36 cellular contexts compared by ENCODE assay signal in the genomic region with DNA sequence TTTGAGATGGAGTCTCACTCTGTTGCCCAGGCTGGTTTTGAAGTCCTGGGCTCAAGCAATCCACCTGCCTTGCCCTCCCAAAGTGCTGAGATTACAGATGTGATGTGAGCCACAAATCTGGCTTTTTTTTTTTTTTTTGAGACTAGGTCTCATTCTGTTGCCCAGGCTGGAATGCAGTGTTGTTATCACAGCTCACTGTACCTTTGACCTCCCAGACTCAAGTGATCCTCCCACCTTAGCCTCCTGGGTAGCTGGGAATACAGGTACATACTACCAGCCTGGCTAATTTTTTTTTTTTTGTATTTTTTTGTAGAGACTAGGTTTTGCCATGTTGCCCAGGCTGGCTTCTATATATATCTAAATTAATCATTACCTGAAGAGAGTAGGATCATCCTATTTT.
A peak's percentile ranks its signal among the peaks of the same experiment; 100 is the strongest.
DNase-seq lines count a peak whose midpoint lies in the region; ATAC-seq, FAIRE-seq and TF ChIP-seq lines count a peak whose summit lies in the region.
"Had no signal": no experiment of that assay in that cellular context is flagged by ENCODE, and none has a peak within 500 bp of the region (broad histone marks: within the 10 kb centered on the region; RNA-seq: fewer than 3 reads in every experiment).

No MANE protein-coding gene starts in this region.

- peak; percentile 2 for DNase-seq in activated CD8-positive, alpha-beta T cell treated with anti-CD3 and anti-CD28 coated beads, Interleukin-2, amount 10 ng/mL, durations not matched to agents 7 days and 5 days
- no peak for DNase-seq in activated CD8-positive, alpha-beta T cell treated with anti-CD3 and anti-CD28 coated beads for 36 hours
- no peak for DNase-seq in HepG2 (ENCODE audit: low spot score)
- no peak for DNase-seq in right lobe of liver
- peak; percentile 50 to 56 for DNase-seq in Caco-2
- peak; percentile 13 for DNase-seq in left kidney (ENCODE audit: low read depth, low spot score)
- DNase-seq in activated CD4-positive, alpha-beta T cell treated with anti-CD3 and anti-CD28 coated beads for 36 hours, result no peak
- DNase-seq: 8988T; ACHN; AML-193; BE2C; C1 segment of cervical spinal cord; Calu3; CD4-positive, alpha-beta memory T cell; CD4-positive, alpha-beta T cell; CD4-positive, CD25-positive, alpha-beta regulatory T cell; CD8-positive, alpha-beta memory T cell; CD8-positive, alpha-beta T cell; COR-L47; DMS 273 treated with DMSO at 0.1 percent for 48 hours; DMS153; DMS53; DMS79; DMS79 treated with DMSO at 0.1 percent for 48 hours; DND-41; EL had no signal

- TF ChIP-seq POLR2A in HepG2 (IDR thresholded peaks at IDR 0.05; ENCODE audit: insufficient read depth in 1 of 2, low read depth in 2 of 2, low read length in 2 of 2) (no peak), right lobe of liver (IDR thresholded peaks at IDR 0.05) (no peak)

- BruUV-seq in HepG2 (replicated peaks; lab: Mats Ljungman, UMichigan), result no TSS peak
- no TSS peak for BruUV-seq in Caco-2 (replicated peaks; lab: Mats Ljungman, UMichigan)

- no peak overlapping the region for H3K4me3 ChIP-seq in HepG2 (replicated peaks in 1 of 3; ENCODE audit: insufficient read depth in 1 of 3, low read depth in 2 of 3, low read length in 3 of 3)
- no peak overlapping the region for H3K4me3 ChIP-seq in right lobe of liver
- H3K4me3 ChIP-seq in Caco-2 (ENCODE audit: low read depth, low read length), result no peak overlapping the region
- H3K4me3 ChIP-seq: A549; BLaER1; BLaER1 treated with 17β-estradiol and CSF1 and Interleukin-3, amounts not matched to agents 10 nM and 100 nM had no signal

- no peaks in the 10 kb centered on the region for H4K20me1 ChIP-seq in HepG2 (ENCODE audit: insufficient read depth, low read length)
- H4K20me1 ChIP-seq: BLaER1; BLaER1 treated with 17β-estradiol and CSF1 and Interleukin-3, amounts not matched to agents 10 nM and 100 nM had no signal

- no peak for TF ChIP-seq CTCF in activated CD8-positive, alpha-beta T cell treated with anti-CD3 and anti-CD28 coated beads for 36 hours (IDR thresholded peaks at IDR 0.05)
- TF ChIP-seq CTCF in HepG2 (CRISPR knock-in tag; IDR thresholded peaks at IDR 0.05) (no peak), right lobe of liver (IDR thresholded peaks at IDR 0.05) (no peak), Caco-2 (IDR thresholded peaks at IDR 0.05; ENCODE audit: insufficient read depth in 1 of 2, low read depth in 1 of 2, low read length in 1 of 2, severe bottlenecking in 1 of 2, unreplicated experiment in 1 of 2) (no peak)

- no peak overlapping the region for H3K27ac Mint-ChIP-seq in activated CD8-positive, alpha-beta T cell treated with anti-CD3 and anti-CD28 coated beads, Interleukin-2, amount 10 ng/mL, durations not matched to agents 7 days and 5 days
- no peak overlapping the region for H3K27ac Mint-ChIP-seq in activated CD8-positive, alpha-beta T cell treated with anti-CD3 and anti-CD28 coated beads for 36 hours
- H3K27ac Mint-ChIP-seq in Caco-2 (ENCODE audit: unreplicated experiment), result no peak overlapping the region
- H3K27ac Mint-ChIP-seq in activated CD4-positive, alpha-beta T cell treated with anti-CD3 and anti-CD28 coated beads for 36 hours, result no peak overlapping the region
- H3K27ac Mint-ChIP-seq: B cell; CD14-positive monocyte; CD4-positive, alpha-beta memory T cell; CD4-positive, alpha-beta T cell; CD4-positive, CD25-positive, alpha-beta regulatory T cell; CD8-positive, alpha-beta memory T cell; CD8-positive, alpha-beta T cell had no signal

- no peak for ATAC-seq in activated CD8-positive, alpha-beta T cell treated with anti-CD3 and anti-CD28 coated beads, Interleukin-2, amount 10 ng/mL, durations not matched to agents 7 days and 5 days
- no peak for ATAC-seq in activated CD8-positive, alpha-beta T cell treated with anti-CD3 and anti-CD28 coated beads for 36 hours
- ATAC-seq in HepG2, result no peak
- ATAC-seq in right lobe of liver, result no peak
- no peak for ATAC-seq in activated CD4-positive, alpha-beta T cell treated with anti-CD3 and anti-CD28 coated beads for 36 hours
- ATAC-seq in GM18870 (IDR thresholded peaks at IDR 0.05; ENCODE audit: unreplicated experiment), result no peak
- ATAC-seq: CD8-positive, alpha-beta T cell had no signal

- H3K36me3 Mint-ChIP-seq in activated CD8-positive, alpha-beta T cell treated with anti-CD3 and anti-CD28 coated beads, Interleukin-2, amount 10 ng/mL, durations not matched to agents 7 days and 5 days (ENCODE audit: low read depth), result no peaks in the 10 kb centered on the region
- H3K36me3 Mint-ChIP-seq in activated CD8-positive, alpha-beta T cell treated with anti-CD3 and anti-CD28 coated beads for 36 hours (ENCODE audit: low read depth), result no peaks in the 10 kb centered on the region
- H3K36me3 Mint-ChIP-seq in Caco-2 (ENCODE audit: insufficient read depth, unreplicated experiment), result no peaks in the 10 kb centered on the region
- H3K36me3 Mint-ChIP-seq in activated CD4-positive, alpha-beta T cell treated with anti-CD3 and anti-CD28 coated beads for 36 hours (ENCODE audit: low read depth), result no peaks in the 10 kb centered on the region
- H3K36me3 Mint-ChIP-seq: CD14-positive monocyte; CD4-positive, CD25-positive, alpha-beta regulatory T cell; CD8-positive, alpha-beta memory T cell; CD8-positive, alpha-beta T cell had no signal

- H3K4me1 ChIP-seq in HepG2 (ENCODE audit: insufficient read depth, low read length), result no peaks in the 10 kb centered on the region
- no peaks in the 10 kb centered on the region for H3K4me1 ChIP-seq in right lobe of liver
- peaks cover 5% of the 10 kb centered on the region for H3K4me1 ChIP-seq in Caco-2
- H3K4me1 ChIP-seq: A549, BE2C, BLaER1 had no signal

- H3K9me3 ChIP-seq in HepG2 (ENCODE audit: low read length), result no peaks in the 10 kb centered on the region
- H3K9me3 ChIP-seq in right lobe of liver, result no peaks in the 10 kb centered on the region
- H3K9me3 ChIP-seq in Caco-2, result no peaks in the 10 kb centered on the region
- H3K9me3 ChIP-seq: A549; BE2C; BLaER1; BLaER1 treated with 17β-estradiol and CSF1 and Interleukin-3, amounts not matched to agents 10 nM and 100 nM had no signal

- H3K4me2 ChIP-seq in HepG2 (ENCODE audit: low read depth, low read length), result no peak overlapping the region
- H3K4me2 ChIP-seq: A549; BLaER1; BLaER1 treated with 17β-estradiol and CSF1 and Interleukin-3, amounts not matched to agents 10 nM and 100 nM had no signal

- no peaks in the 10 kb centered on the region for H3K4me1 Mint-ChIP-seq in activated CD8-positive, alpha-beta T cell treated with anti-CD3 and anti-CD28 coated beads, Interleukin-2, amount 10 ng/mL, durations not matched to agents 7 days and 5 days (ENCODE audit: low read depth)
- no peaks in the 10 kb centered on the region for H3K4me1 Mint-ChIP-seq in activated CD8-positive, alpha-beta T cell treated with anti-CD3 and anti-CD28 coated beads for 36 hours (ENCODE audit: low read depth)
- H3K4me1 Mint-ChIP-seq in Caco-2 (ENCODE audit: low read depth, unreplicated experiment), result no peaks in the 10 kb centered on the region
- no peaks in the 10 kb centered on the region for H3K4me1 Mint-ChIP-seq in activated CD4-positive, alpha-beta T cell treated with anti-CD3 and anti-CD28 coated beads for 36 hours
- H3K4me1 Mint-ChIP-seq: B cell; CD14-positive monocyte; CD4-positive, alpha-beta memory T cell; CD4-positive, CD25-positive, alpha-beta regulatory T cell; CD8-positive, alpha-beta memory T cell had no signal

- no peak overlapping the region for H2AFZ ChIP-seq in HepG2 (ENCODE audit: low read length)

- no peaks in the 10 kb centered on the region for H3K9me3 Mint-ChIP-seq in activated CD8-positive, alpha-beta T cell treated with anti-CD3 and anti-CD28 coated beads, Interleukin-2, amount 10 ng/mL, durations not matched to agents 7 days and 5 days (ENCODE audit: insufficient read depth)
- H3K9me3 Mint-ChIP-seq in activated CD8-positive, alpha-beta T cell treated with anti-CD3 and anti-CD28 coated beads for 36 hours, result no peaks in the 10 kb centered on the region
- H3K9me3 Mint-ChIP-seq in Caco-2 (ENCODE audit: unreplicated experiment), result no peaks in the 10 kb centered on the region
- H3K9me3 Mint-ChIP-seq in activated CD4-positive, alpha-beta T cell treated with anti-CD3 and anti-CD28 coated beads for 36 hours (ENCODE audit: low read depth), result no peaks in the 10 kb centered on the region
- H3K9me3 Mint-ChIP-seq: CD14-positive monocyte; CD4-positive, alpha-beta T cell; CD4-positive, CD25-positive, alpha-beta regulatory T cell; CD8-positive, alpha-beta memory T cell; CD8-positive, alpha-beta T cell had no signal

- FAIRE-seq in HepG2 (lab: Jason Lieb, UNC), result no peak
- FAIRE-seq: A204.1, A549, D721Med had no signal

- no peak for TF ChIP-seq RAD21 in HepG2 (CRISPR knock-in tag; IDR thresholded peaks at IDR 0.05)

- H3K27me3 ChIP-seq in HepG2 (ENCODE audit: control insufficient read depth in 1 of 2, insufficient read depth in 2 of 2, low read length in 2 of 2) (0 out of 5 replicates have a peak, but pooled peaks cover 0 to 3% of the 10 kb centered on the region in 2 experiments), right lobe of liver (no peaks in the 10 kb centered on the region), Caco-2 (replicated peaks; ENCODE audit: control insufficient read depth, insufficient read depth, low read length) (no peaks in the 10 kb centered on the region)
- H3K27me3 ChIP-seq: BE2C; BLaER1; BLaER1 treated with 17β-estradiol and CSF1 and Interleukin-3, amounts not matched to agents 10 nM and 100 nM had no signal

- H3K4me3 Mint-ChIP-seq in activated CD8-positive, alpha-beta T cell treated with anti-CD3 and anti-CD28 coated beads, Interleukin-2, amount 10 ng/mL, durations not matched to agents 7 days and 5 days, result no peak overlapping the region
- H3K4me3 Mint-ChIP-seq in activated CD8-positive, alpha-beta T cell treated with anti-CD3 and anti-CD28 coated beads for 36 hours, result no peak overlapping the region
- H3K4me3 Mint-ChIP-seq in Caco-2 (ENCODE audit: unreplicated experiment), result no peak overlapping the region
- H3K4me3 Mint-ChIP-seq in activated CD4-positive, alpha-beta T cell treated with anti-CD3 and anti-CD28 coated beads for 36 hours, result no peak overlapping the region
- H3K4me3 Mint-ChIP-seq: B cell; CD14-positive monocyte; CD4-positive, alpha-beta memory T cell; CD4-positive, alpha-beta T cell; CD4-positive, CD25-positive, alpha-beta regulatory T cell; CD8-positive, alpha-beta memory T cell; CD8-positive, alpha-beta T cell had no signal

- H3K36me3 ChIP-seq in HepG2 (replicated peaks in 1 of 2; ENCODE audit: control insufficient read depth in 1 of 2, insufficient read depth in 2 of 2, low read length in 2 of 2), result no peaks in the 10 kb centered on the region
- H3K36me3 ChIP-seq in right lobe of liver, result no peaks in the 10 kb centered on the region
- no peaks in the 10 kb centered on the region for H3K36me3 ChIP-seq in Caco-2 (ENCODE audit: control insufficient read depth, insufficient read depth, low read length)
- H3K36me3 ChIP-seq: BE2C; BLaER1; BLaER1 treated with 17β-estradiol and CSF1 and Interleukin-3, amounts not matched to agents 10 nM and 100 nM had no signal

- no peaks in the 10 kb centered on the region for H3K79me2 ChIP-seq in HepG2 (ENCODE audit: insufficient read depth, low read length)

- CTCF ChIA-PET in activated CD8-positive, alpha-beta T cell treated with anti-CD3 and anti-CD28 coated beads, Interleukin-2, amount 10 ng/mL, durations not matched to agents 7 days and 5 days (lab: Charles Lee), result no interaction called here
- CTCF ChIA-PET in activated CD8-positive, alpha-beta T cell treated with anti-CD3 and anti-CD28 coated beads for 36 hours (lab: Charles Lee), result interaction anchor here (0.6 to 1.6 kb wide), 4 partner anchors 11 to 52 kb away, joined by 3 to 6 read pairs (median 4); no protein-coding TSS in a partner anchor
- CTCF ChIA-PET in HepG2 (lab: Yijun Ruan, JAX; ENCODE audit: low intra/inter-chr PET ratio, low total read pairs) (no interaction called here), Caco-2 (lab: Charles Lee) (interaction anchor here (0.6 to 1.5 kb wide), 6 partner anchors 36 to 1162 kb away, joined by 3 to 8 read pairs (median 5); partner anchors contain the start of genes HIF1AN and SCD)
- CTCF ChIA-PET in activated CD4-positive, alpha-beta T cell treated with anti-CD3 and anti-CD28 coated beads for 36 hours (lab: Charles Lee), result interaction anchor here (0.5 to 0.6 kb wide), 2 partner anchors 168 to 1307 kb away, joined by 3 read pairs; no protein-coding TSS in a partner anchor

- H3K9ac ChIP-seq in HepG2 (ENCODE audit: insufficient read depth, low read depth, low read length), result no peak overlapping the region
- H3K9ac ChIP-seq: BLaER1; BLaER1 treated with 17β-estradiol and CSF1 and Interleukin-3, amounts not matched to agents 10 nM and 100 nM had no signal

- H3K27ac ChIP-seq in HepG2 (ENCODE audit: extremely low read length, insufficient read depth, low read length), result no peak overlapping the region
- H3K27ac ChIP-seq in right lobe of liver, result no peak overlapping the region
- H3K27ac ChIP-seq: 22Rv1; A549; BLaER1; BLaER1 treated with 17β-estradiol and CSF1 and Interleukin-3, amounts not matched to agents 10 nM and 100 nM; C4-2B had no signal

- POLR2A ChIA-PET in activated CD8-positive, alpha-beta T cell treated with anti-CD3 and anti-CD28 coated beads, Interleukin-2, amount 10 ng/mL, durations not matched to agents 7 days and 5 days (lab: Charles Lee), result no interaction called here
- POLR2A ChIA-PET in activated CD8-positive, alpha-beta T cell treated with anti-CD3 and anti-CD28 coated beads for 36 hours (lab: Charles Lee), result interaction anchor here (0.7 kb wide), 1 partner anchor 9 kb away, joined by 4 read pairs; no protein-coding TSS in a partner anchor
- POLR2A ChIA-PET in HepG2 (lab: Yijun Ruan, JAX) (no interaction called here), Caco-2 (lab: Charles Lee) (no interaction called here)
- POLR2A ChIA-PET in activated CD4-positive, alpha-beta T cell treated with anti-CD3 and anti-CD28 coated beads for 36 hours (lab: Charles Lee), result interaction anchor here (0.6 kb wide), 1 partner anchor 30 kb away, joined by 5 read pairs; no protein-coding TSS in a partner anchor

- peaks cover 14% of the 10 kb centered on the region for H3K27me3 Mint-ChIP-seq in activated CD8-positive, alpha-beta T cell treated with anti-CD3 and anti-CD28 coated beads, Interleukin-2, amount 10 ng/mL, durations not matched to agents 7 days and 5 days (ENCODE audit: low read depth)
- peaks cover 19% of the 10 kb centered on the region for H3K27me3 Mint-ChIP-seq in activated CD8-positive, alpha-beta T cell treated with anti-CD3 and anti-CD28 coated beads for 36 hours
- no peaks in the 10 kb centered on the region for H3K27me3 Mint-ChIP-seq in Caco-2 (ENCODE audit: insufficient read depth, unreplicated experiment)
- H3K27me3 Mint-ChIP-seq in activated CD4-positive, alpha-beta T cell treated with anti-CD3 and anti-CD28 coated beads for 36 hours, result peaks cover 17% of the 10 kb centered on the region

- intact Hi-C loops in activated CD8-positive, alpha-beta T cell treated with anti-CD3 and anti-CD28 coated beads for 36 hours (cut with micrococcal nuclease), result no loop called here
- intact Hi-C loops in HepG2 (cut with micrococcal nuclease; ENCODE audit: unreplicated experiment), result no loop called here
- intact Hi-C loops in right lobe of liver (cut with DNase I), result no loop called here
- intact Hi-C loops in Caco-2 (cut with micrococcal nuclease; ENCODE audit: unreplicated experiment), result no loop called here
- intact Hi-C loops in activated CD4-positive, alpha-beta T cell treated with anti-CD3 and anti-CD28 coated beads for 36 hours (cut with DNase I, micrococcal nuclease), result no loop called here

- TF ChIP-seq EP300 in HepG2 (IDR thresholded peaks at IDR 0.05; ENCODE audit: low read depth in 2 of 2, low read length in 2 of 2) (no peak), HepG2 (CRISPR knock-in tag; IDR thresholded peaks at IDR 0.05; ENCODE audit: borderline replicate concordance) (no peak)

- in situ Hi-C loops in HepG2 (cut with HindIII; ENCODE audit: extremely low pct_ligation_motif_present, low pct_unique_long_range_greater_than_20kb), result no loop called here

Comparison
In these comparisons a context has a peak if more than half of its experiments do, and no peak if none do; other contexts are left out.
1. DNase-seq: peak in activated CD8-positive, alpha-beta T cell treated with anti-CD3 and anti-CD28 coated beads, Interleukin-2, amount 10 ng/mL, durations not matched to agents 7 days and 5 days (single experiment), Caco-2 (2 of 2) and left kidney (single experiment); none in activated CD8-positive, alpha-beta T cell treated with anti-CD3 and anti-CD28 coated beads for 36 hours (single experiment), HepG2 (single experiment), right lobe of liver (0 of 3) and activated CD4-positive, alpha-beta T cell treated with anti-CD3 and anti-CD28 coated beads for 36 hours (single experiment).
2. CTCF ChIA-PET loops: an anchor here in activated CD8-positive, alpha-beta T cell treated with anti-CD3 and anti-CD28 coated beads for 36 hours (0.6 to 1.6 kb wide), Caco-2 (0.6 to 1.5 kb wide) and activated CD4-positive, alpha-beta T cell treated with anti-CD3 and anti-CD28 coated beads for 36 hours (0.5 to 0.6 kb wide); none called in activated CD8-positive, alpha-beta T cell treated with anti-CD3 and anti-CD28 coated beads, Interleukin-2, amount 10 ng/mL, durations not matched to agents 7 days and 5 days and HepG2.
3. POLR2A ChIA-PET loops: an anchor here in activated CD8-positive, alpha-beta T cell treated with anti-CD3 and anti-CD28 coated beads for 36 hours (0.7 kb wide) and activated CD4-positive, alpha-beta T cell treated with anti-CD3 and anti-CD28 coated beads for 36 hours (0.6 kb wide); none called in activated CD8-positive, alpha-beta T cell treated with anti-CD3 and anti-CD28 coated beads, Interleukin-2, amount 10 ng/mL, durations not matched to agents 7 days and 5 days, HepG2 and Caco-2.